In the genomic region with DNA sequence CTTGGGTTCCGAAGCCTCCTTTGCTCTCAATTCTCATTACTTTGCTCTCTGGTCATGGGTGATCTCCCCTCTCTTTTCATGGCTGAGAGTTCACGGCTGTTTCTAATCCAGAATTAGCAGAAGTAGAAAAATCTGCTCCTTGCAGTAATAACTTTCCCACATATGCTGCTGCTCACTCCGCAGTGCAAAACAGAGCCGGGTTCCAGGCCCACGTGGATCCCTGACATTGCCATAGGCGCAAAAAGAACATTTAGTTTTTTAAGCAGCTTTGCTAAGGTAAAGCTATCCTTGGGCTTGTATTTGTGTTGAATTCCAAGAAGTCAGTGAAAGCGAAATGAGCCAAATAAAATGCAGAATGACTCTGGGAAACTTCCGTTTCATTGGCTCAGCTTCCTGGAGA, we compare ENCODE assay signal across 26 cellular contexts.
"Had no signal": no experiment of that assay in that cellular context is flagged by ENCODE, and none has a peak within 500 bp of the region (broad histone marks: within the 10 kb centered on the region; RNA-seq: fewer than 3 reads in every experiment).

No MANE protein-coding gene starts in this region.

- H3K27ac ChIP-seq: heart right ventricle, hepatocyte, left lung, lower lobe of right lung, neutrophil, parathyroid adenoma, sigmoid colon, spleen, tibial nerve, uterus had no signal

- H3K4me1 Mint-ChIP-seq: naive thymus-derived CD8-positive, alpha-beta T cell; stimulated activated effector memory CD8-positive, alpha-beta T cell treated with anti-CD3 and anti-CD28 coated beads, Interleukin-12 subunit alpha, Interleukin-12 subunit beta, amount 100 ng/mL, for 72 hours had no signal

- H3K9me3 Mint-ChIP-seq: naive thymus-derived CD8-positive, alpha-beta T cell; nephron; neural crest cell; stimulated activated effector memory CD8-positive, alpha-beta T cell treated with anti-CD3 and anti-CD28 coated beads, Interleukin-12 subunit alpha, Interleukin-12 subunit beta, amount 100 ng/mL, for 72 hours; stimulated activated naive CD8-positive, alpha-beta T cell treated with anti-CD3 and anti-CD28 coated beads, Interleukin-15, Interleukin-2, amounts not matched to agents 100 ng/mL and 50 ng/mL, for 24 hours; type B pancreatic cell had no signal

- H3K79me2 ChIP-seq: hepatocyte, parathyroid adenoma had no signal

- H3K4me1 ChIP-seq: heart right ventricle, left lung, lower lobe of right lung, parathyroid adenoma, sigmoid colon, spleen, tibial nerve, uterus had no signal

- H3K4me2 ChIP-seq: hepatocyte had no signal

- H3K27me3 ChIP-seq: heart right ventricle, hepatocyte, left lung, neutrophil, sigmoid colon, spleen, tibial nerve, uterus had no signal

- H3K27me3 Mint-ChIP-seq: naive thymus-derived CD8-positive, alpha-beta T cell; stimulated activated naive CD8-positive, alpha-beta T cell treated with anti-CD3 and anti-CD28 coated beads, Interleukin-15, Interleukin-2, amounts not matched to agents 100 ng/mL and 50 ng/mL, for 24 hours; type B pancreatic cell had no signal

- H3K36me3 ChIP-seq: heart right ventricle, left lung, lower lobe of right lung, neutrophil, sigmoid colon, spleen, tibial nerve, uterus had no signal

- DNase-seq: heart right ventricle; kidney glomerular epithelial cell; left cardiac atrium; lower lobe of right lung; mammary epithelial cell; mesenchymal stem cell; naive thymus-derived CD8-positive, alpha-beta T cell; occipital lobe; right cardiac atrium; sigmoid colon; small intestine; spleen; stimulated activated CD4-positive, alpha-beta T cell treated with anti-CD3 and anti-CD28 coated beads, Interleukin-4, amount 100 ng/mL, for 24 hours; stimulated activated naive CD4-positive, alpha-beta T cell; substantia nigra; uterus had no signal

- H3K4me3 ChIP-seq: heart right ventricle, hepatocyte, left lung, lower lobe of right lung, sigmoid colon, spleen, tibial nerve, uterus had no signal

- H3K4me3 Mint-ChIP-seq: naive thymus-derived CD8-positive, alpha-beta T cell; nephron; neural crest cell; stimulated activated effector memory CD8-positive, alpha-beta T cell treated with anti-CD3 and anti-CD28 coated beads, Interleukin-12 subunit alpha, Interleukin-12 subunit beta, amount 100 ng/mL, for 72 hours; stimulated activated naive CD8-positive, alpha-beta T cell treated with anti-CD3 and anti-CD28 coated beads, Interleukin-15, Interleukin-2, amounts not matched to agents 100 ng/mL and 50 ng/mL, for 24 hours; type B pancreatic cell had no signal

- H3K9me3 ChIP-seq: heart right ventricle, left lung, lower lobe of right lung, neutrophil, sigmoid colon, spleen, tibial nerve, uterus had no signal

- H3K36me3 Mint-ChIP-seq: stimulated activated effector memory CD8-positive, alpha-beta T cell treated with anti-CD3 and anti-CD28 coated beads, Interleukin-12 subunit alpha, Interleukin-12 subunit beta, amount 100 ng/mL, for 72 hours; type B pancreatic cell had no signal

- ATAC-seq: heart right ventricle; left cardiac atrium; left lung; naive thymus-derived CD8-positive, alpha-beta T cell; right cardiac atrium; stimulated activated effector memory CD8-positive, alpha-beta T cell treated with anti-CD3 and anti-CD28 coated beads, Interleukin-12 subunit alpha, Interleukin-12 subunit beta, amount 100 ng/mL, for 72 hours had no signal

- H2AFZ ChIP-seq: hepatocyte, parathyroid adenoma had no signal

- H3K27ac Mint-ChIP-seq: naive thymus-derived CD8-positive, alpha-beta T cell; stimulated activated effector memory CD8-positive, alpha-beta T cell treated with anti-CD3 and anti-CD28 coated beads, Interleukin-12 subunit alpha, Interleukin-12 subunit beta, amount 100 ng/mL, for 72 hours; stimulated activated naive CD8-positive, alpha-beta T cell treated with anti-CD3 and anti-CD28 coated beads, Interleukin-15, Interleukin-2, amounts not matched to agents 100 ng/mL and 50 ng/mL, for 24 hours had no signal
